9 cellular contexts compared by ENCODE assay signal in the genomic region with DNA sequence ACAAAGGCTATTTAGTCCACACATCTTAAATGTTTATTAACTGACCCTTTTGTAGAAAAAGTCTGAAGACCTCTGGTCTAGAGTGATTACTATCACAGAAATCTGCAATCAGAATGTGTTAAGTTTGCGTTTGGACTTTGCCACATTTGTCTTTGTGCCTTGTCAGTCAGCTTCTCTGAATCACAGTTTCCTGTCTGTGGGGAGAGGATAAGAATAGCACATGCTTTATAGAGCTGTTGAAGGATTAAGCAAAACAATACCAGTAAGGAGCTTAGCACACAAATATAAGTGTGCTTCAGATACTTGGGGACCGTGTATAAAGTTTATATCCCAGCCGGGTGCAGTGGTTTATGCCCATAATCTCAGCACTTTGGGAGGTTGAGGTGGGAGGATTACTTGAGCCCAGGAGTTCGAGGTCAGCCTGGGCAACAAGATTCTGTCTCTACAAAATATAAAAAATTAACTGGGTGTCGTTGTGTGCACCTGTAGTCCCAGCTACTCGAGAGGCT.
DNase-seq lines count a peak whose midpoint lies in the region; ATAC-seq and TF ChIP-seq lines count a peak whose summit lies in the region.
"Had no signal": no experiment of that assay in that cellular context is flagged by ENCODE, and none has a peak within 500 bp of the region (broad histone marks: within the 10 kb centered on the region; RNA-seq: fewer than 3 reads in every experiment).

No MANE protein-coding gene starts in this region.

- H3K27ac Mint-ChIP-seq in H9: peak overlapping the region in 2 of 3 experiments; percentile 45 to 69; a peak in 1 of 7 replicates
- H3K27ac Mint-ChIP-seq in activated naive CD8-positive, alpha-beta T cell treated with anti-CD3 and anti-CD28 coated beads, Interleukin-2, amount 50 U/mL, for 24 hours: peak overlapping the region; percentile 77

- H3K9ac ChIP-seq in H9 (ENCODE audit: extremely low read depth, insufficient read length, low read length) (no peak overlapping the region), MM.1S (ENCODE audit: low read length) (peak overlapping the region; percentile 60)

- peaks cover 0 to 5% (median 0%) of the 10 kb centered on the region in 3 experiments; a peak in 2 of 7 replicates for H3K36me3 Mint-ChIP-seq in H9 (ENCODE audit: insufficient read depth in 1 of 3, low read depth in 3 of 3)
- H3K36me3 Mint-ChIP-seq in activated naive CD8-positive, alpha-beta T cell treated with anti-CD3 and anti-CD28 coated beads, Interleukin-2, amount 50 U/mL, for 24 hours (ENCODE audit: low read depth): peaks cover 10% of the 10 kb centered on the region

- peak overlapping the region; percentile 51 for H3K4me3 ChIP-seq in MM.1S (ENCODE audit: low read length)
- H3K4me3 ChIP-seq in lower lobe of right lung: peak overlapping the region; percentile 20

- H3K4ac ChIP-seq in H9 (ENCODE audit: low read depth, low read length): no peak overlapping the region

- H3K23me2 ChIP-seq in H9 (ENCODE audit: insufficient read length, low read depth, low read length, poor library complexity, severe bottlenecking): no peaks in the 10 kb centered on the region

- peak; percentile 81 for ATAC-seq in activated naive CD8-positive, alpha-beta T cell treated with anti-CD3 and anti-CD28 coated beads, Interleukin-2, amount 50 U/mL, for 24 hours
- ATAC-seq in lower lobe of right lung: peak; percentile 89 to 93

- H2AFZ ChIP-seq in H9 (ENCODE audit: low read length) (no peak overlapping the region), MM.1S (ENCODE audit: low read length) (peak overlapping the region; percentile 75)

- H3K4me1 ChIP-seq in H9 (ENCODE audit: insufficient read depth, low read length) (no peaks in the 10 kb centered on the region), MM.1S (ENCODE audit: low read length) (peaks cover 33% of the 10 kb centered on the region), lower lobe of right lung (peaks cover 17% of the 10 kb centered on the region)
- H3K4me1 ChIP-seq: adrenal gland had no signal

- H3K56ac ChIP-seq in H9 (ENCODE audit: insufficient read length, low read depth, low read length): no peak overlapping the region

- no peaks in the 10 kb centered on the region; a peak in 1 of 5 replicates for H3K9me3 Mint-ChIP-seq in H9
- H3K9me3 Mint-ChIP-seq in activated naive CD8-positive, alpha-beta T cell treated with anti-CD3 and anti-CD28 coated beads, Interleukin-2, amount 50 U/mL, for 24 hours: peaks cover 4% of the 10 kb centered on the region

- H4K91ac ChIP-seq in H9 (ENCODE audit: insufficient read length, low read depth, low read length): no peak overlapping the region

- TF ChIP-seq CTCF in H9 (conservative IDR thresholded peaks at IDR 0.05) (no peak), MM.1S (IDR thresholded peaks at IDR 0.05; ENCODE audit: low read length) (no peak), lower lobe of right lung (IDR thresholded peaks at IDR 0.05) (no peak)

- H4K20me1 ChIP-seq in H9 (ENCODE audit: control insufficient read depth, insufficient read depth, insufficient read length) (no peaks in the 10 kb centered on the region), MM.1S (ENCODE audit: insufficient read depth, low read length) (no peaks in the 10 kb centered on the region)

- H3T11ph ChIP-seq in H9 (ENCODE audit: low read length): no peak overlapping the region

- no peak overlapping the region for H2AK5ac ChIP-seq in H9 (ENCODE audit: insufficient read length, low read length)

- H4K8ac ChIP-seq in H9 (replicated peaks; ENCODE audit: insufficient read length, low read depth, low read length): no peak overlapping the region

- no peak overlapping the region for H2BK15ac ChIP-seq in H9 (ENCODE audit: low read depth, low read length)

- no peaks in the 10 kb centered on the region for H3K9me2 ChIP-seq in MM.1S (replicated peaks; ENCODE audit: insufficient read depth, low read length)

- H2BK120ac ChIP-seq in H9 (ENCODE audit: low read depth, low read length, poor library complexity, severe bottlenecking): no peak overlapping the region

- no peaks in the 10 kb centered on the region for H3K79me1 ChIP-seq in H9 (ENCODE audit: insufficient read depth, low read depth, low read length, poor library complexity, severe bottlenecking)

- H3K27me3 ChIP-seq in H9 (ENCODE audit: insufficient read depth, low read length): no peaks in the 10 kb centered on the region
- no peaks in the 10 kb centered on the region for H3K27me3 ChIP-seq in MM.1S (replicated peaks; ENCODE audit: insufficient read depth, low read length)
- H3K27me3 ChIP-seq in lower lobe of right lung (ENCODE audit: low read depth): no peaks in the 10 kb centered on the region
- H3K27me3 ChIP-seq: adrenal gland had no signal

- H3K4me1 Mint-ChIP-seq in H9: peaks cover 3 to 6% of the 10 kb centered on the region in 2 experiments; a peak in 3 of 4 replicates
- H3K4me1 Mint-ChIP-seq in activated naive CD8-positive, alpha-beta T cell treated with anti-CD3 and anti-CD28 coated beads, Interleukin-2, amount 50 U/mL, for 24 hours: peaks cover 41% of the 10 kb centered on the region

- no peak overlapping the region for H3K18ac ChIP-seq in H9 (ENCODE audit: insufficient read length, low read depth, low read length)

- peak; percentile 28 for DNase-seq in activated T-cell treated with anti-CD3 and anti-CD28 coated beads, Interleukin-2, amount 50 U/mL, for 1 hour
- DNase-seq in activated T-cell treated with anti-CD3 and anti-CD28 coated beads for 4 hours: no peak
- no peak for DNase-seq in H9
- DNase-seq in MM.1S: peak; percentile 95
- no peak for DNase-seq in activated naive CD8-positive, alpha-beta T cell treated with anti-CD3 and anti-CD28 coated beads, Interleukin-2, amount 50 U/mL, for 24 hours
- DNase-seq in lower lobe of right lung: no peak
- DNase-seq in C1 segment of cervical spinal cord (lab: John Stamatoyannopoulos, UW): no peak
- DNase-seq in NCI-H1092 treated with DMSO at 0.1 percent for 48 hours (lab: John Stamatoyannopoulos, UW): no peak

- H4K5ac ChIP-seq in H9 (ENCODE audit: insufficient read length, low read depth, low read length): no peak overlapping the region

- peaks cover 31% of the 10 kb centered on the region for H3F3A ChIP-seq in MM.1S (ENCODE audit: insufficient read depth, low read length)

- no peaks in the 10 kb centered on the region for H3K36me3 ChIP-seq in MM.1S (replicated peaks; ENCODE audit: insufficient read depth, low read length)
- no peaks in the 10 kb centered on the region for H3K36me3 ChIP-seq in lower lobe of right lung
- H3K36me3 ChIP-seq: adrenal gland had no signal

- H3K9me3 ChIP-seq in H9 (ENCODE audit: control insufficient read depth, low read depth, low read length) (no peaks in the 10 kb centered on the region), MM.1S (replicated peaks; ENCODE audit: insufficient read depth, low read length) (no peaks in the 10 kb centered on the region), lower lobe of right lung (no peaks in the 10 kb centered on the region)
- H3K9me3 ChIP-seq: adrenal gland had no signal

- H3K27ac ChIP-seq in H9 (ENCODE audit: insufficient read length, low read depth, low read length) (no peak overlapping the region), MM.1S (ENCODE audit: low read length) (peak overlapping the region; percentile 97), lower lobe of right lung (peak overlapping the region; percentile 62)

- intact Hi-C loops in lower lobe of right lung (cut with DNase I): no loop called here

- no peak overlapping the region for H2BK12ac ChIP-seq in H9 (ENCODE audit: insufficient read length, low read depth, low read length)

- H2BK20ac ChIP-seq in H9 (ENCODE audit: low read depth, low read length, poor library complexity, severe bottlenecking): no peak overlapping the region

- no peak overlapping the region for H2BK5ac ChIP-seq in H9 (ENCODE audit: insufficient read length, low read length)

- no peak overlapping the region for H3K14ac ChIP-seq in H9 (ENCODE audit: insufficient read depth, low read length)

- H3K4me3 Mint-ChIP-seq in H9: no peak overlapping the region
- H3K4me3 Mint-ChIP-seq in activated naive CD8-positive, alpha-beta T cell treated with anti-CD3 and anti-CD28 coated beads, Interleukin-2, amount 50 U/mL, for 24 hours: peak overlapping the region; percentile 70

- H3K79me2 ChIP-seq in H9 (ENCODE audit: insufficient read depth, low read length) (no peaks in the 10 kb centered on the region), MM.1S (ENCODE audit: low read length) (no peaks in the 10 kb centered on the region)

- H3K27me3 Mint-ChIP-seq in H9 (ENCODE audit: low read depth): no peaks in the 10 kb centered on the region
- no peaks in the 10 kb centered on the region for H3K27me3 Mint-ChIP-seq in activated naive CD8-positive, alpha-beta T cell treated with anti-CD3 and anti-CD28 coated beads, Interleukin-2, amount 50 U/mL, for 24 hours

- H3K4me2 ChIP-seq in H9 (ENCODE audit: insufficient read depth, insufficient read length, low read length): no peak overlapping the region
- peak overlapping the region; percentile 88 for H3K4me2 ChIP-seq in MM.1S (ENCODE audit: low read depth, low read length)

- no peak overlapping the region for H3K23ac ChIP-seq in H9 (ENCODE audit: insufficient read length, low read depth, low read length)

- WGBS in H9 (ENCODE audit: extremely low coverage, insufficient read length, low lambda C conversion rate): no CpG with 5 or more reads among the region's 6 CpGs

Comparison
In these comparisons a context has a peak if more than half of its experiments do, and no peak if none do; other contexts are left out.
1. DNase-seq: peak in activated T-cell treated with anti-CD3 and anti-CD28 coated beads, Interleukin-2, amount 50 U/mL, for 1 hour (single experiment) and MM.1S (single experiment); none in activated T-cell treated with anti-CD3 and anti-CD28 coated beads for 4 hours (single experiment), H9 (single experiment), activated naive CD8-positive, alpha-beta T cell treated with anti-CD3 and anti-CD28 coated beads, Interleukin-2, amount 50 U/mL, for 24 hours (single experiment), lower lobe of right lung (single experiment), C1 segment of cervical spinal cord (0 of 14) and NCI-H1092 treated with DMSO at 0.1 percent for 48 hours (single experiment).